ENCODE assay signal across 13 cellular contexts in genomic region chr15:80982205-80982604, GRCh38. TPM values are rescaled to one million over a fixed set of nuclear protein-coding genes. Genes with fewer than 3 reads are reported as not detected.
DNase-seq lines count a peak whose midpoint lies in the region; ATAC-seq and TF ChIP-seq lines count a peak whose summit lies in the region.
"Had no signal": no experiment of that assay in that cellular context is flagged by ENCODE, and none has a peak within 500 bp of the region (broad histone marks: within the 10 kb centered on the region; RNA-seq: fewer than 3 reads in every experiment).

No MANE protein-coding gene starts in this region.

- no peaks in the 10 kb centered on the region for H3K27me3 Mint-ChIP-seq in activated T-helper 2 cell treated with anti-CD3 and anti-CD28 coated beads, Interferon-gamma antibody, Interleukin-2, Interleukin-4, amounts not matched to agents 10 μg/mL and 5 μg/mL and 100 μg/mL, durations not matched to agents 14 hours and 24 hours and 36 hours (ENCODE audit: low read depth)
- H3K27me3 Mint-ChIP-seq in effector memory CD8-positive, alpha-beta T cell, result no peaks in the 10 kb centered on the region
- H3K27me3 Mint-ChIP-seq: progenitor cell of endocrine pancreas; stimulated activated naive CD8-positive, alpha-beta T cell treated with anti-CD3 and anti-CD28 coated beads, Interleukin-15, Interleukin-2, amounts not matched to agents 100 ng/mL and 50 ng/mL, for 24 hours had no signal

- intact Hi-C loops in activated T-helper 2 cell treated with anti-CD3 and anti-CD28 coated beads, Interferon-gamma antibody, Interleukin-2, Interleukin-4, amounts not matched to agents 10 μg/mL and 5 μg/mL and 100 μg/mL, durations not matched to agents 14 hours and 24 hours and 36 hours (cut with micrococcal nuclease), result no loop called here

- TF ChIP-seq CTCF in 22Rv1 (IDR thresholded peaks at IDR 0.05) (peak; percentile 21; the same call in 1 of the 2 replicates), DOHH2 (IDR thresholded peaks at IDR 0.05; ENCODE audit: low read depth, low read length, poor library complexity, severe bottlenecking) (peak; percentile 46), upper lobe of left lung (IDR thresholded peaks at IDR 0.05) (no peak), omental fat pad (IDR thresholded peaks at IDR 0.05) (no peak)

- H3K9me3 Mint-ChIP-seq in activated T-helper 2 cell treated with anti-CD3 and anti-CD28 coated beads, Interferon-gamma antibody, Interleukin-2, Interleukin-4, amounts not matched to agents 10 μg/mL and 5 μg/mL and 100 μg/mL, durations not matched to agents 14 hours and 24 hours and 36 hours, result no peaks in the 10 kb centered on the region
- H3K9me3 Mint-ChIP-seq in effector memory CD8-positive, alpha-beta T cell, result no peaks in the 10 kb centered on the region
- H3K9me3 Mint-ChIP-seq: activated T-cell treated with anti-CD3 and anti-CD28 coated beads, Interleukin-2, amount 50 U/mL, for 4 hours; stimulated activated naive CD8-positive, alpha-beta T cell treated with anti-CD3 and anti-CD28 coated beads, Interleukin-15, Interleukin-2, amounts not matched to agents 100 ng/mL and 50 ng/mL, for 24 hours had no signal

- no peak overlapping the region for H3K4me2 ChIP-seq in DOHH2 (ENCODE audit: low read length)

- TF ChIP-seq POLR2A in upper lobe of left lung (IDR thresholded peaks at IDR 0.05), result no peak

- H4K20me1 ChIP-seq in DOHH2 (ENCODE audit: control insufficient read depth, insufficient read depth, low read depth, low read length), result peaks cover 7% of the 10 kb centered on the region

- H3K9me2 ChIP-seq in DOHH2 (replicated peaks; ENCODE audit: control insufficient read depth, low read length), result no peaks in the 10 kb centered on the region

- H3K27ac ChIP-seq in 22Rv1 (no peak overlapping the region), DOHH2 (ENCODE audit: low read depth, low read length) (no peak overlapping the region), upper lobe of left lung (no peak overlapping the region)

- no peak for ATAC-seq in effector memory CD8-positive, alpha-beta T cell (replicated peaks)
- no peak for ATAC-seq in upper lobe of left lung (ENCODE audit: low FRiP score in 2 of 2)
- no peak for ATAC-seq in omental fat pad (ENCODE audit: low FRiP score)

- WGBS in upper lobe of left lung, 2 donors, result 91 to 92% methylated on average over 2 of the region's 2 CpGs

- no peak overlapping the region for H3K4me3 Mint-ChIP-seq in activated T-helper 2 cell treated with anti-CD3 and anti-CD28 coated beads, Interferon-gamma antibody, Interleukin-2, Interleukin-4, amounts not matched to agents 10 μg/mL and 5 μg/mL and 100 μg/mL, durations not matched to agents 14 hours and 24 hours and 36 hours (ENCODE audit: low read depth)
- H3K4me3 Mint-ChIP-seq in effector memory CD8-positive, alpha-beta T cell, result no peak overlapping the region
- H3K4me3 Mint-ChIP-seq: activated T-cell treated with anti-CD3 and anti-CD28 coated beads, Interleukin-2, amount 50 U/mL, for 4 hours; stimulated activated naive CD8-positive, alpha-beta T cell treated with anti-CD3 and anti-CD28 coated beads, Interleukin-15, Interleukin-2, amounts not matched to agents 100 ng/mL and 50 ng/mL, for 24 hours had no signal

- H3K36me3 Mint-ChIP-seq in activated T-helper 2 cell treated with anti-CD3 and anti-CD28 coated beads, Interferon-gamma antibody, Interleukin-2, Interleukin-4, amounts not matched to agents 10 μg/mL and 5 μg/mL and 100 μg/mL, durations not matched to agents 14 hours and 24 hours and 36 hours (ENCODE audit: low read depth), result peaks cover 61% of the 10 kb centered on the region
- peaks cover 45% of the 10 kb centered on the region for H3K36me3 Mint-ChIP-seq in effector memory CD8-positive, alpha-beta T cell (ENCODE audit: insufficient read depth)

- H3K36me3 ChIP-seq in DOHH2 (ENCODE audit: control insufficient read depth, low read length), result peaks cover 63% of the 10 kb centered on the region
- H3K36me3 ChIP-seq in upper lobe of left lung, result peaks cover 8 to 42% (median 19%) of the 10 kb centered on the region in 4 donors

- no peak for DNase-seq in activated T-helper 2 cell treated with anti-CD3 and anti-CD28 coated beads, Interferon-gamma antibody, Interleukin-2, Interleukin-4, amounts not matched to agents 10 μg/mL and 5 μg/mL and 100 μg/mL, durations not matched to agents 14 hours and 24 hours and 36 hours (ENCODE audit: low spot score)
- DNase-seq in effector memory CD8-positive, alpha-beta T cell, result no peak
- DNase-seq in upper lobe of left lung (no peak), omental fat pad (ENCODE audit: low spot score) (no peak), epidermal melanocyte (ENCODE audit: insufficient read length, low spot score) (no peak)
- DNase-seq: activated T-cell treated with anti-CD3 and anti-CD28 coated beads, Interleukin-2, amount 50 U/mL, for 4 hours; mesendoderm; NCI-H2171 treated with DMSO at 0.1 percent for 48 hours had no signal

- peaks cover 11% of the 10 kb centered on the region for H3K4me1 ChIP-seq in DOHH2 (ENCODE audit: control insufficient read depth, low read length)
- H3K4me1 ChIP-seq in upper lobe of left lung, result peaks cover 24 to 32% (median 24%) of the 10 kb centered on the region in 4 donors

- H3K4me1 Mint-ChIP-seq in activated T-helper 2 cell treated with anti-CD3 and anti-CD28 coated beads, Interferon-gamma antibody, Interleukin-2, Interleukin-4, amounts not matched to agents 10 μg/mL and 5 μg/mL and 100 μg/mL, durations not matched to agents 14 hours and 24 hours and 36 hours (ENCODE audit: low read depth), result peaks cover 52% of the 10 kb centered on the region
- H3K4me1 Mint-ChIP-seq in effector memory CD8-positive, alpha-beta T cell (ENCODE audit: low read depth in 2 of 2), result peaks cover 25 to 44% of the 10 kb centered on the region in 2 donors

- TF ChIP-seq EP300 in Ishikawa (IDR thresholded peaks at IDR 0.05; ENCODE audit: borderline replicate concordance), result no peak
- no peak for TF ChIP-seq EP300 in upper lobe of left lung (IDR thresholded peaks at IDR 0.05)

- H3K79me2 ChIP-seq in DOHH2 (ENCODE audit: control insufficient read depth, low read length), result peaks cover 76% of the 10 kb centered on the region

- H3K27me3 ChIP-seq in DOHH2 (ENCODE audit: control insufficient read depth, low read length) (no peaks in the 10 kb centered on the region), upper lobe of left lung (no peaks in the 10 kb centered on the region)

- H3K27ac Mint-ChIP-seq in activated T-helper 2 cell treated with anti-CD3 and anti-CD28 coated beads, Interferon-gamma antibody, Interleukin-2, Interleukin-4, amounts not matched to agents 10 μg/mL and 5 μg/mL and 100 μg/mL, durations not matched to agents 14 hours and 24 hours and 36 hours, result peak overlapping the region; percentile 48
- peak overlapping the region in 1 of 2 donors; percentile 25 for H3K27ac Mint-ChIP-seq in effector memory CD8-positive, alpha-beta T cell
- H3K27ac Mint-ChIP-seq: progenitor cell of endocrine pancreas; stimulated activated naive CD8-positive, alpha-beta T cell treated with anti-CD3 and anti-CD28 coated beads, Interleukin-15, Interleukin-2, amounts not matched to agents 100 ng/mL and 50 ng/mL, for 24 hours had no signal

- TF ChIP-seq RAD21 in Ishikawa (IDR thresholded peaks at IDR 0.05; ENCODE audit: low read depth), result peak; percentile 13; the same call in 1 of the 2 replicates

- H3K9me3 ChIP-seq in DOHH2 (ENCODE audit: control insufficient read depth, insufficient read depth, low read length), result no peaks in the 10 kb centered on the region
- H3K9me3 ChIP-seq in upper lobe of left lung, result no peaks in the 10 kb centered on the region

- H3K4me3 ChIP-seq in DOHH2 (ENCODE audit: low read length) (no peak overlapping the region), upper lobe of left lung (no peak overlapping the region)

- H3F3A ChIP-seq in DOHH2 (ENCODE audit: control insufficient read depth, insufficient read depth), result no peaks in the 10 kb centered on the region

TF ChIP-seq in Ishikawa, 13 proteins besides CTCF, POLR2A, EP300 and RAD21 (continues in another document):
- no peak for TF ChIP-seq NFIC (IDR thresholded peaks at IDR 0.05)
- no peak for TF ChIP-seq YY1 (IDR thresholded peaks at IDR 0.05; ENCODE audit: low read depth)
- TF ChIP-seq ZBTB7A (IDR thresholded peaks at IDR 0.05; ENCODE audit: low read depth), result no peak
- no peak for TF ChIP-seq TAF1 (IDR thresholded peaks at IDR 0.05; ENCODE audit: low read depth)
- TF ChIP-seq CREB1 (IDR thresholded peaks at IDR 0.05; ENCODE audit: low read depth), result no peak
- TF ChIP-seq USF1 (IDR thresholded peaks at IDR 0.05), result no peak
- TF ChIP-seq FOXM1 (IDR thresholded peaks at IDR 0.05; ENCODE audit: borderline replicate concordance, low read depth), result no peak
- no peak for TF ChIP-seq EGR1 (IDR thresholded peaks at IDR 0.05)
- TF ChIP-seq TEAD4 (IDR thresholded peaks at IDR 0.05), result no peak
- TF ChIP-seq TCF12 (IDR thresholded peaks at IDR 0.05; ENCODE audit: low read depth), result no peak
- no peak for TF ChIP-seq CEBPB (IDR thresholded peaks at IDR 0.05)
- TF ChIP-seq, protein P1, sequence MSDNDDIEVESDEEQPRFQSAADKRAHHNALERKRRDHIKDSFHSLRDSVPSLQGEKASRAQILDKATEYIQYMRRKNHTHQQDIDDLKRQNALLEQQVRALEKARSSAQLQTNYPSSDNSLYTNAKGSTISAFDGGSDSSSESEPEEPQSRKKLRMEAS (IDR thresholded peaks at IDR 0.05), result no peak

RNA-seq across cellular contexts. Expression of gene MESD, which starts 7.4 kb away (rescaled TPM):
- total RNA-seq in activated T-helper 2 cell treated with anti-CD3 and anti-CD28 coated beads, Interferon-gamma antibody, Interleukin-2, Interleukin-4, amounts not matched to agents 10 μg/mL and 5 μg/mL and 100 μg/mL, durations not matched to agents 14 hours and 24 hours and 36 hours, result 27.0 and 28.6 TPM in 2 replicates
- total RNA-seq in upper lobe of left lung (10 to 100 TPM; 18.2 to 35.6 (median 23.5) TPM), omental fat pad (10 to 100 TPM; 19.5 to 26.1 (median 22.6) TPM)

RNA-seq across cellular contexts. Expression of gene TLNRD1, which starts 18.5 kb away (rescaled TPM):
- 18.5 and 19.1 TPM in 2 replicates for total RNA-seq in activated T-helper 2 cell treated with anti-CD3 and anti-CD28 coated beads, Interferon-gamma antibody, Interleukin-2, Interleukin-4, amounts not matched to agents 10 μg/mL and 5 μg/mL and 100 μg/mL, durations not matched to agents 14 hours and 24 hours and 36 hours
- total RNA-seq in upper lobe of left lung (10 to 100 TPM; 23.0 to 55.7 (median 36.0) TPM), omental fat pad (10 to 100 TPM; 39.0 to 59.4 (median 41.8) TPM)

Comparison
In these comparisons a context has a peak if more than half of its experiments do, and no peak if none do; other contexts are left out.
1. CTCF ChIP-seq: peak in 22Rv1 (single experiment) and DOHH2 (single experiment); none in upper lobe of left lung (0 of 6) and omental fat pad (0 of 3).